8 cellular contexts compared by ENCODE assay signal in the genomic region with DNA sequence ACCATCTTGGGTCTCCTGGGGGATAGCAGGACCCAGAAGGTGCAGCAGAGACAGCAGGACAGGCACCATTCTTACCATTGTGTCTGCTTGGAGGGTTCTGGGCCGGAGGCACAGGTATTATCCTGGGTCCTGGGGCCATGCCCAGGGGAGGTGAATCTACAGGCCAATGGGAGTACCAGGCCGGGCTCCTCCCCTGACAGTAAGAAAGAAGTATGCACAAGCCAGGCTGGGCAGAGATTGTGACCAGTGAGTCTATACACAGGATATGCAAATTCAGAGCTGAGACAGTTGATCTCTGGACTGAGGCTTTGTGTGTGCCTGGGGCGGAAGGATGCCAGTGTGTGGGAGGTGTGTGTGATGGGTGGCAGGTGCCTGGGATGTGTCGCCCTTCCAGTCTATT. TPM values are rescaled to one million over a fixed set of nuclear protein-coding genes. Genes with fewer than 3 reads are reported as not detected.
A peak's percentile ranks its signal among the peaks of the same experiment; 100 is the strongest.
DNase-seq lines count a peak whose midpoint lies in the region; ATAC-seq and FAIRE-seq lines count a peak whose summit lies in the region.
"Not testable (repeated sequence)": the region's sequence is repeated elsewhere in the genome, so short reads cannot be mapped to it uniquely, and the experiment has no call there.

No MANE protein-coding gene starts in this region.

- ATAC-seq in GM19372 (IDR thresholded peaks at IDR 0.05; ENCODE audit: low read depth, unreplicated experiment) = peak; percentile 59
- ATAC-seq in HG02588 (IDR thresholded peaks at IDR 0.05; ENCODE audit: unreplicated experiment) = peak; percentile 77
- ATAC-seq in HG03442 (IDR thresholded peaks at IDR 0.05; ENCODE audit: unreplicated experiment) = peak; percentile 63
- peak; percentile 52 to 84 for ATAC-seq in activated T-cell treated with anti-CD3 and anti-CD28 coated beads, Interleukin-2, amount 50 U/mL, for 72 hours (replicated peaks in 1 of 2)
- peak; percentile 45 for ATAC-seq in left colon

- not testable (repeated sequence) for H3K36me3 ChIP-seq in NT2/D1 (ENCODE audit: insufficient read depth, insufficient read length, low read length)

- H3K36me3 Mint-ChIP-seq in activated T-cell treated with anti-CD3 and anti-CD28 coated beads, Interleukin-2, amount 50 U/mL, for 72 hours (ENCODE audit: insufficient read depth in 2 of 2) = not testable (repeated sequence)

- H3K9ac ChIP-seq in NT2/D1 (ENCODE audit: insufficient read length, low read depth) = peak overlapping the region; percentile 32

- DNase-seq in GM18507 (ENCODE audit: extremely low spot score, insufficient read length, low read depth); NT2/D1 (ENCODE audit: low read depth, low spot score); activated T-cell treated with anti-CD3 and anti-CD28 coated beads, Interleukin-2, amount 50 U/mL, for 72 hours; left colon; urothelium cell line (ENCODE audit: low spot score): not testable (repeated sequence)

- H3K4me1 ChIP-seq in NT2/D1 (ENCODE audit: insufficient read depth, insufficient read length) = not testable (repeated sequence)

- H3K27ac Mint-ChIP-seq in activated T-cell treated with anti-CD3 and anti-CD28 coated beads, Interleukin-2, amount 50 U/mL, for 72 hours = not testable (repeated sequence)

- H3K4me3 ChIP-seq in NT2/D1 (ENCODE audit: insufficient read length, low read depth) = peak overlapping the region; percentile 36

- FAIRE-seq in GM18507 (lab: Jason Lieb, UNC) = peak; percentile 96
- FAIRE-seq in urothelium cell line (lab: Jason Lieb, UNC) = peak; percentile 93

- peaks cover 16% of the 10 kb centered on the region for H3K4me1 Mint-ChIP-seq in activated T-cell treated with anti-CD3 and anti-CD28 coated beads, Interleukin-2, amount 50 U/mL, for 72 hours (ENCODE audit: low read depth)

- not testable (repeated sequence) for H3K4me3 Mint-ChIP-seq in activated T-cell treated with anti-CD3 and anti-CD28 coated beads, Interleukin-2, amount 50 U/mL, for 72 hours

- H3K27me3 ChIP-seq in NT2/D1 (ENCODE audit: insufficient read depth, insufficient read length) = not testable (repeated sequence)

- intact Hi-C loops in left colon (cut with DNase I, micrococcal nuclease) = not testable (repeated sequence)

- peaks cover 23% of the 10 kb centered on the region for H3K27me3 Mint-ChIP-seq in activated T-cell treated with anti-CD3 and anti-CD28 coated beads, Interleukin-2, amount 50 U/mL, for 72 hours (ENCODE audit: low read depth)

- H3K9me3 Mint-ChIP-seq in activated T-cell treated with anti-CD3 and anti-CD28 coated beads, Interleukin-2, amount 50 U/mL, for 72 hours = not testable (repeated sequence)

- not testable (repeated sequence) for H3K9me3 ChIP-seq in NT2/D1 (ENCODE audit: insufficient read depth, low read length)

RNA-seq across cellular contexts. Expression of a gene that starts 31.9 kb away (rescaled TPM):
- total RNA-seq in activated T-cell treated with anti-CD3 and anti-CD28 coated beads, Interleukin-2, amount 50 U/mL, for 72 hours = 1 to 10 TPM; 4.7 to 5.1 TPM
- total RNA-seq in left colon = 1 to 10 TPM; 6.0 to 9.1 TPM

RNA-seq across cellular contexts. Expression of a gene that starts 44.8 kb away (rescaled TPM):
- 10 to 100 TPM; 78.4 to 87.2 TPM for total RNA-seq in activated T-cell treated with anti-CD3 and anti-CD28 coated beads, Interleukin-2, amount 50 U/mL, for 72 hours
- 100 to 1,000 TPM; 150 to 156 TPM for total RNA-seq in left colon

RNA-seq across cellular contexts. Expression of a gene that starts 52.1 kb away (rescaled TPM):
- total RNA-seq in activated T-cell treated with anti-CD3 and anti-CD28 coated beads, Interleukin-2, amount 50 U/mL, for 72 hours = 10 to 100 TPM; 27.8 to 28.7 TPM
- total RNA-seq in left colon = 10 to 100 TPM; 22.1 to 30.8 TPM
